Comparison of ENCODE assay signal across 8 cellular contexts in genomic region chr3:8500208-8500961, GRCh38. TPM values are rescaled to one million over a fixed set of nuclear protein-coding genes. Genes with fewer than 3 reads are reported as not detected.
DNase-seq lines count a peak whose midpoint lies in the region; ATAC-seq, FAIRE-seq and TF ChIP-seq lines count a peak whose summit lies in the region.

No MANE protein-coding gene starts in this region.

- no peaks in the 10 kb centered on the region for H3K79me2 ChIP-seq in neural progenitor cell (ENCODE audit: low read depth)

- no peak overlapping the region for H3K9ac ChIP-seq in neural progenitor cell

- no peaks in the 10 kb centered on the region for H3K27me3 ChIP-seq in BE2C
- H3K27me3 ChIP-seq in neural progenitor cell, result peaks cover 4% of the 10 kb centered on the region

- peaks cover 4% of the 10 kb centered on the region for H3K27me3 Mint-ChIP-seq in neural progenitor cell (ENCODE audit: insufficient read depth, low read depth)

- no peak for TF ChIP-seq POLR2A in H54 (IDR thresholded peaks at IDR 0.05; ENCODE audit: low read depth, low read length)

- H3K27ac Mint-ChIP-seq in neural progenitor cell, result peak overlapping the region; percentile 98

- H3K36me3 Mint-ChIP-seq in neural progenitor cell, result peaks cover 5% of the 10 kb centered on the region

- no peaks in the 10 kb centered on the region for H3K9me3 Mint-ChIP-seq in neural progenitor cell

- H3K9me3 ChIP-seq in BE2C (no peaks in the 10 kb centered on the region), neural progenitor cell (ENCODE audit: low read depth) (no peaks in the 10 kb centered on the region)

- DNase-seq in BE2C, result peak; percentile 8
- peak; percentile 50 for DNase-seq in RCC 7860 (ENCODE audit: low spot score)
- peak; percentile 37 for DNase-seq in fibroblast of mammary gland (ENCODE audit: low read depth)
- peak; percentile 78 for DNase-seq in neural progenitor cell (ENCODE audit: low spot score)
- no peak for DNase-seq in activated effector memory CD4-positive, alpha-beta T cell treated with anti-CD3 and anti-CD28 coated beads, Interleukin-2, amount 50 U/mL, for 16 hours
- DNase-seq in NCI-H2107 treated with DMSO at 0.1 percent for 48 hours (lab: John Stamatoyannopoulos, UW; ENCODE audit: unreplicated experiment), result no peak
- no peak for DNase-seq in H54 (ENCODE audit: insufficient read length, low spot score)

- H3K4me3 Mint-ChIP-seq in neural progenitor cell, result peak overlapping the region; percentile 85

- H4K20me1 ChIP-seq in neural progenitor cell (ENCODE audit: low read depth), result no peaks in the 10 kb centered on the region

- TF ChIP-seq CTCF in BE2C (IDR thresholded peaks at IDR 0.05; ENCODE audit: low read depth, low read length) (peak; percentile 17; the same call in 1 of the 2 replicates), fibroblast of mammary gland (conservative IDR thresholded peaks at IDR 0.05; ENCODE audit: control insufficient read depth, insufficient read depth, low read depth, low read length) (no peak), neural progenitor cell (IDR thresholded peaks at IDR 0.05) (peak; percentile 28)

- no peak overlapping the region for H2AFZ ChIP-seq in neural progenitor cell (replicated peaks)

- peak overlapping the region; percentile 98 for H3K27ac ChIP-seq in neural progenitor cell

- FAIRE-seq in RCC 7860 (lab: Jason Lieb, UNC) (no peak), H54 (lab: Jason Lieb, UNC) (no peak)

- ATAC-seq in HG02973 (IDR thresholded peaks at IDR 0.05; ENCODE audit: unreplicated experiment), result no peak

- peak overlapping the region; percentile 82 for H3K4me2 ChIP-seq in neural progenitor cell

- no peaks in the 10 kb centered on the region for H3K36me3 ChIP-seq in BE2C
- H3K36me3 ChIP-seq in neural progenitor cell, result no peaks in the 10 kb centered on the region

- H3F3A ChIP-seq in neural progenitor cell (ENCODE audit: low read depth), result peaks cover 51% of the 10 kb centered on the region

- H3K4me1 Mint-ChIP-seq in neural progenitor cell, result peaks cover 63% of the 10 kb centered on the region

- H3K4me1 ChIP-seq in BE2C, result no peaks in the 10 kb centered on the region
- peaks cover 48% of the 10 kb centered on the region for H3K4me1 ChIP-seq in neural progenitor cell

- peak overlapping the region; percentile 24; the same call in 1 of the 2 replicates for H3K4me3 ChIP-seq in BE2C (ENCODE audit: low read depth, low read length)
- no peak overlapping the region for H3K4me3 ChIP-seq in fibroblast of mammary gland (ENCODE audit: control insufficient read depth, low read depth, low read length)
- H3K4me3 ChIP-seq in neural progenitor cell, result peak overlapping the region; percentile 46

RNA-seq across cellular contexts. Expression of gene LMCD1, which starts 1.2 kb away (rescaled TPM):
- 8.1 TPM for polyA plus RNA-seq in BE2C (2012; ENCODE audit: insufficient read depth, insufficient read length, low read depth)
- 0.15 TPM in 1 of 2 replicates, not detected in the other for total RNA-seq in neural progenitor cell (ENCODE audit: low replicate concordance)

Comparison
In these comparisons a context has a peak if more than half of its experiments do, and no peak if none do; other contexts are left out.
1. DNase-seq: peak in BE2C (single experiment), RCC 7860 (single experiment), fibroblast of mammary gland (single experiment) and neural progenitor cell (single experiment); none in activated effector memory CD4-positive, alpha-beta T cell treated with anti-CD3 and anti-CD28 coated beads, Interleukin-2, amount 50 U/mL, for 16 hours (single experiment), NCI-H2107 treated with DMSO at 0.1 percent for 48 hours (single experiment) and H54 (single experiment).